Comparison of ENCODE assay signal across 8 cellular contexts in the genomic region with DNA sequence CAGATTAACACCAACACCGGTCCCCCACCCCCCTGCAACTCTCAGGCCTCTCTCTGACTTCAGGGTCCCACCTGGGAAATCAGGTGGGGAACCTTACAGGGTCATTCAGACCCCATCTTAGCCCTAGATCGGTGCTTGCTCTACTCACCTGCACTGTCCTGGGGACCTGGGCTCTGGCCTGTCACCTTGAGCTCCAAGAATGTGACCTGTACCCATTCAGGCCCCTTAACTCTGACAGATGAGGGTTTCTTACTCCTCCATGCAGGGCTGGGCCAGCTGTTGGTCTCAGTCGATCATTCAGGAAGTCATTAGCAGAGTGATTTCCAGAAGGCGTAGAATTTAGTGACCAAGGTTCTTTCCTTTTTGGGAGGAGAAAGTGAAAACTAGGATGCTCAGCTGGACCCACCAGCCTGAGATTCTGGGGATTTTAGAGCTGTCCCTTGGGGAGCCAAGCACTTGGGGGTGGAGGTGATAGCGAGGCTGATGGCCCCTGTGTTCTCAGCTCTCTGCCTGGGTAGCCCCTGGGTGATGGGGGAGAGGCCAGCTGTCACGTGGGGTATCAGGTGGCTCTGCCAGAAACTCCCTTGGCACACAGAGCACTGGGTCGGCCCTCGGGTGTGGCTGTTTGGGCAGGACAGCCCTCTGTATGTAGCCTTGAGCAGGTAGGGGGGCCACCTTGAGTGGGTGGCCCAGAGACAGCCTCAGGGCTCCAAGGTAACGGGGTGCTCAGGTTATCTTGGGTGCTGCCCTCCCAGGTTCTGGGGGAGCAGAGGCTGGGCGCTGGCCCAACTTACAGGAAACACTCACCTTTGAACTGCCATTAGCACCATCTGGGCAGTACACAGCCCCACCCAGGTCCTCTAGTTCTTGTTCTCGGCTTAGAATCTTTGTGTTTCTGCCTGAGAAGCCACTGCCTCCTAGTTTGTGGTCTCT. TPM values are rescaled to one million over a fixed set of nuclear protein-coding genes. Genes with fewer than 3 reads are reported as not detected.
A peak's percentile ranks its signal among the peaks of the same experiment; 100 is the strongest.
DNase-seq lines count a peak whose midpoint lies in the region; ATAC-seq, FAIRE-seq and TF ChIP-seq lines count a peak whose summit lies in the region.

No MANE protein-coding gene starts in this region.

- peaks cover 25 to 39% of the 10 kb centered on the region in 2 donors for H3K36me3 Mint-ChIP-seq in CD4-positive, alpha-beta memory T cell

- H3K4me1 ChIP-seq in CD4-positive, alpha-beta memory T cell (ENCODE audit: insufficient read depth, low read length) = peaks cover 89% of the 10 kb centered on the region
- peaks cover 47% of the 10 kb centered on the region for H3K4me1 ChIP-seq in OCI-LY1 (ENCODE audit: insufficient read depth, low read length, severe bottlenecking)
- peaks cover 22% of the 10 kb centered on the region for H3K4me1 ChIP-seq in GM12878 (ENCODE audit: control insufficient read depth, insufficient read depth, low read length)
- H3K4me1 ChIP-seq in lung (ENCODE audit: control insufficient read depth in 2 of 2, insufficient read depth in 2 of 2, low read length in 2 of 2) = peaks cover 5 to 25% of the 10 kb centered on the region in 2 donors
- H3K4me1 ChIP-seq in tibial artery = peaks cover 7 to 79% (median 67%) of the 10 kb centered on the region in 4 donors

- H3K27me3 Mint-ChIP-seq in CD4-positive, alpha-beta memory T cell = no peaks in the 10 kb centered on the region

- peak overlapping the region; percentile 86 for H3K27ac ChIP-seq in CD4-positive, alpha-beta memory T cell (ENCODE audit: low read depth, low read length)
- H3K27ac ChIP-seq in OCI-LY1 (ENCODE audit: low read depth, low read length, poor library complexity, severe bottlenecking) = peak overlapping the region; percentile 24
- peak overlapping the region; percentile 91 for H3K27ac ChIP-seq in GM12878 (ENCODE audit: control insufficient read depth, insufficient read depth)
- peak overlapping the region; percentile 66 to 81 for H3K27ac ChIP-seq in lung (ENCODE audit: low read depth in 1 of 2, low read length in 1 of 2)
- H3K27ac ChIP-seq in tibial artery = peak overlapping the region; percentile 89 to 90

- peak; percentile 24 to 81 (median 39) for DNase-seq in CD4-positive, alpha-beta memory T cell
- DNase-seq in GM12878 (ENCODE audit: low read depth, low spot score) = peak; percentile 41
- peak; percentile 79 for DNase-seq in lung (ENCODE audit: low spot score)
- DNase-seq in tibial artery = peak; percentile 60 to 82
- no peak for DNase-seq in SHP77 (lab: John Stamatoyannopoulos, UW)
- no peak for DNase-seq in NCI-H1694 (lab: John Stamatoyannopoulos, UW)

- TF ChIP-seq EP300 in GM12878 (IDR thresholded peaks at IDR 0.05; ENCODE audit: borderline replicate concordance in 1 of 2, control insufficient read depth in 1 of 2, low read depth in 2 of 2, low read length in 2 of 2) = no peak

- RAD21 ChIA-PET in GM12878 (lab: Charles Lee; ENCODE audit: unreplicated experiment) = interaction anchor here (0.7 to 7.9 kb wide), 8 partner anchors 10 to 143 kb away, joined by 3 to 51 read pairs (median 4); partner anchors contain the start of genes MAZ and QPRT

- no peaks in the 10 kb centered on the region for H4K20me1 ChIP-seq in OCI-LY1 (ENCODE audit: insufficient read depth, low read length)
- H4K20me1 ChIP-seq in GM12878 (ENCODE audit: control insufficient read depth, insufficient read depth) = 0 out of 2 replicates have a peak, but pooled peaks cover 3% of the 10 kb centered on the region

- no peaks in the 10 kb centered on the region for H3K9me3 ChIP-seq in CD4-positive, alpha-beta memory T cell (ENCODE audit: control insufficient read depth in 1 of 2, low read length in 2 of 2)
- H3K9me3 ChIP-seq in OCI-LY1 (ENCODE audit: low read length) (no peaks in the 10 kb centered on the region), GM12878 (replicated peaks; ENCODE audit: control insufficient read depth, insufficient read depth, low read length) (no peaks in the 10 kb centered on the region), lung (ENCODE audit: control insufficient read depth in 2 of 2, insufficient read depth in 1 of 2, low read length in 1 of 2) (no peaks in the 10 kb centered on the region), tibial artery (no peaks in the 10 kb centered on the region)

- SMC1A ChIA-PET in GM12878 (lab: Charles Lee; ENCODE audit: uncharacterized antibody, unreplicated experiment) = interaction anchor here (0.9 to 7.8 kb wide), 4 partner anchors 17 to 211 kb away, joined by 4 to 48 read pairs (median 6); no protein-coding TSS in a partner anchor

- H3K36me3 ChIP-seq in CD4-positive, alpha-beta memory T cell (ENCODE audit: insufficient read depth, low read length) = peaks cover 12% of the 10 kb centered on the region
- H3K36me3 ChIP-seq in OCI-LY1 (ENCODE audit: insufficient read depth, low read length) (peaks cover 26% of the 10 kb centered on the region), GM12878 (ENCODE audit: control insufficient read depth in 2 of 2, insufficient read depth in 2 of 2, low read length in 1 of 2) (peaks cover 0 to 2% of the 10 kb centered on the region in 2 experiments; a peak in 1 of 4 replicates), lung (ENCODE audit: control insufficient read depth in 2 of 2, insufficient read depth in 2 of 2, low read length in 2 of 2) (peaks cover 0 to 9% of the 10 kb centered on the region in 2 donors), tibial artery (peaks cover 5 to 22% (median 9%) of the 10 kb centered on the region in 3 donors)

- peak overlapping the region; percentile 97 to 99 (median 98) for H3K4me3 Mint-ChIP-seq in CD4-positive, alpha-beta memory T cell

- peak; percentile 87 for TF ChIP-seq POLR2A in GM12878 (IDR thresholded peaks at IDR 0.05; ENCODE audit: low read depth, low read length)

- no peaks in the 10 kb centered on the region for H3F3A ChIP-seq in OCI-LY1 (ENCODE audit: insufficient read depth, low read length)

- H3K27ac Mint-ChIP-seq in CD4-positive, alpha-beta memory T cell = peak overlapping the region; percentile 91 to 97 (median 96)

- H3K4me2 ChIP-seq in OCI-LY1 (ENCODE audit: low read length) = peak overlapping the region; percentile 71
- peak overlapping the region; percentile 96 for H3K4me2 ChIP-seq in GM12878 (ENCODE audit: control insufficient read depth, insufficient read depth)

- CTCF ChIA-PET in CD4-positive, alpha-beta memory T cell (lab: Charles Lee; ENCODE audit: partially characterized antibody) = interaction anchor here (1.0 to 8.2 kb wide), 10 partner anchors 13 to 130 kb away, joined by 3 to 129 read pairs (median 4); no protein-coding TSS in a partner anchor
- CTCF ChIA-PET in GM12878 (lab: Yijun Ruan, JAX) = interaction anchor here (0.8 to 8.3 kb wide), 9 partner anchors 9 to 194 kb away, joined by 4 to 99 read pairs (median 4); partner anchors contain the start of genes KIF22 and TMEM219

- no peak for TF ChIP-seq RAD21 in GM12878 (IDR thresholded peaks at IDR 0.05; ENCODE audit: insufficient read depth, low read depth, low read length)

- H2AFZ ChIP-seq in OCI-LY1 (ENCODE audit: low read length) = no peak overlapping the region
- H2AFZ ChIP-seq in GM12878 (ENCODE audit: control insufficient read depth, low read depth, low read length) = peak overlapping the region; percentile 18; the same call in 1 of the 2 replicates

- H3K4me1 Mint-ChIP-seq in CD4-positive, alpha-beta memory T cell = peaks cover 30 to 88% (median 63%) of the 10 kb centered on the region in 4 donors

- TF ChIP-seq CTCF in OCI-LY1 (IDR thresholded peaks at IDR 0.05; ENCODE audit: low read length) = no peak
- no peak for TF ChIP-seq CTCF in GM12878 (IDR thresholded peaks at IDR 0.05 in 2 of 3, conservative IDR thresholded peaks at IDR 0.05 in 1 of 3; ENCODE audit: control insufficient read depth in 2 of 3, extremely low read depth in 1 of 3, insufficient read depth in 1 of 3, low read depth in 3 of 3, low read length in 3 of 3)
- TF ChIP-seq CTCF in lung (IDR thresholded peaks at IDR 0.05; ENCODE audit: control extremely low read depth, extremely low read depth) = no peak
- TF ChIP-seq CTCF in tibial artery (IDR thresholded peaks at IDR 0.05) = no peak

- no peak for FAIRE-seq in GM12878 (lab: Jason Lieb, UNC)

- WGBS in GM12878 (ENCODE audit: insufficient coverage, insufficient replicate concordance, low lambda C conversion rate, missing lambda C conversion rate) = 0% methylated on average over 11 of the region's 11 CpGs
- 18 to 39% methylated on average over 11 of the region's 11 CpGs for WGBS in lung, 2 donors

- no peaks in the 10 kb centered on the region for H3K79me2 ChIP-seq in OCI-LY1 (ENCODE audit: insufficient read depth, low read length)
- H3K79me2 ChIP-seq in GM12878 (ENCODE audit: control insufficient read depth, insufficient read depth, low read length) = peaks cover 64% of the 10 kb centered on the region

- H3K9ac ChIP-seq in OCI-LY1 (ENCODE audit: low read length) = peak overlapping the region; percentile 50; the same call in 1 of the 2 replicates
- H3K9ac ChIP-seq in GM12878 (ENCODE audit: control insufficient read depth, insufficient read depth, low read length) = peak overlapping the region; percentile 91

- POLR2A ChIA-PET in CD4-positive, alpha-beta memory T cell (lab: Charles Lee; ENCODE audit: partially characterized antibody) = interaction anchor here (0.6 to 24.0 kb wide), 17 partner anchors 10 to 122 kb away, joined by 3 to 522 read pairs (median 4); partner anchors contain the start of genes C16orf54, CDIPT, KIF22 and MAZ
- POLR2A ChIA-PET in GM12878 (lab: Charles Lee) = interaction anchor here (0.6 to 5.5 kb wide), 12 partner anchors 9 to 245 kb away, joined by 3 to 40 read pairs (median 5); partner anchors contain the start of genes ALDOA, C16orf54, CDIPT and KIF22

- intact Hi-C loops in CD4-positive, alpha-beta memory T cell (cut with micrococcal nuclease) = loop anchor here (1.0 kb wide), 1 partner anchor 27 kb away; no protein-coding TSS in a partner anchor
- intact Hi-C loops in GM12878 (cut with micrococcal nuclease; ENCODE audit: unreplicated experiment) = loop anchor here (5.0 kb wide), 1 partner anchor 41 kb away; the partner anchor contains the start of gene CDIPT
- intact Hi-C loops in tibial artery (cut with DNase I; ENCODE audit: low total_unique reads) = no loop called here

- H3K4me3 ChIP-seq in CD4-positive, alpha-beta memory T cell (ENCODE audit: low read length in 2 of 2) = peak overlapping the region; percentile 92 to 99
- peak overlapping the region; percentile 58 for H3K4me3 ChIP-seq in OCI-LY1 (ENCODE audit: low read depth, low read length, poor library complexity, severe bottlenecking)
- H3K4me3 ChIP-seq in GM12878 = peak overlapping the region; percentile 94
- peak overlapping the region; percentile 80 for H3K4me3 ChIP-seq in lung
- peak overlapping the region; percentile 59 to 72 for H3K4me3 ChIP-seq in tibial artery

- TSS peak; percentile 85 for BruUV-seq in GM12878 (replicated peaks; lab: Mats Ljungman, UMichigan)

- no peaks in the 10 kb centered on the region for H3K27me3 ChIP-seq in CD4-positive, alpha-beta memory T cell (ENCODE audit: insufficient read depth, low read length)
- no peaks in the 10 kb centered on the region for H3K27me3 ChIP-seq in OCI-LY1 (ENCODE audit: insufficient read depth, low read length)
- no peaks in the 10 kb centered on the region for H3K27me3 ChIP-seq in GM12878 (replicated peaks in 1 of 2; ENCODE audit: control insufficient read depth in 2 of 2, insufficient read depth in 2 of 2, low read length in 1 of 2)
- no peaks in the 10 kb centered on the region for H3K27me3 ChIP-seq in lung (ENCODE audit: control insufficient read depth, insufficient read depth)
- no peaks in the 10 kb centered on the region for H3K27me3 ChIP-seq in tibial artery

- no peaks in the 10 kb centered on the region for H3K9me2 ChIP-seq in OCI-LY1 (ENCODE audit: low read depth, low read length)

- peak; percentile 45 for ATAC-seq in GM21447 (IDR thresholded peaks at IDR 0.05; ENCODE audit: unreplicated experiment)
- peak; percentile 80 for ATAC-seq in GM12878
- peak; percentile 31 for ATAC-seq in lung (ENCODE audit: insufficient read depth, low FRiP score)

- no peaks in the 10 kb centered on the region for H3K9me3 Mint-ChIP-seq in CD4-positive, alpha-beta memory T cell

- in situ Hi-C loops in GM12878 (cut with MboI) = no loop called here

RNA-seq across cellular contexts. Expression of gene MVP, which starts 0.7 kb away (rescaled TPM):
- total RNA-seq in CD4-positive, alpha-beta memory T cell = 100 to 1,000 TPM; 145 to 146 TPM
- polyA plus RNA-seq in CD4-positive, alpha-beta memory T cell = 100 to 1,000 TPM; 172 to 187 TPM
- total RNA-seq in GM12878 (2013; cell fraction: nucleolus; rRNA removed) = 84.4 and 84.6 TPM in 2 replicates
- total RNA-seq in GM12878 (2014; rRNA removed) (60.2 and 67.9 TPM in 2 replicates), GM12878 (2014; rRNA removed; fragmentation: Illumina TruSeq; extraction: Trizol) (28.1 and 28.9 TPM in 2 replicates), GM12878 (2021) (62.5 and 62.7 TPM in 2 replicates), lung (100 to 1,000 TPM; 150 to 322 TPM)
- 32.9 TPM for polyA plus RNA-seq in GM12878 (2011; ENCODE audit: low read depth)
- polyA plus RNA-seq in GM12878 (2011; rRNA removed) (26.8 and 74.2 TPM in 2 replicates), GM12878 (2014; fragmentation: Illumina TruSeq; extraction: Trizol) (18.5 and 37.3 TPM in 2 replicates), GM12878 (2014; fragmentation: Nextera tagmentation; extraction: Ambion mirVana) (1 to 10 TPM in 1 of 2 experiments, under 1 TPM in 1; 0.98 to 1.2 TPM), GM12878 (2014; rRNA removed) (46.7 and 56.9 TPM in 2 replicates), GM12878 (2016; fragmentation: Nextera tagmentation; extraction: Ambion mirVana) (10 to 100 TPM; 63.5 to 64.6 TPM), lung (100 to 1,000 TPM; 239 to 267 TPM)
- polyA plus RNA-seq in GM12878 (2011; cell fraction: cytosol; rRNA removed) = 59.9 and 79.0 TPM in 2 replicates
- 152 and 155 TPM in 2 replicates for polyA plus RNA-seq in GM12878 (2011; cell fraction: nucleus; rRNA removed)
- 54.3 and 57.3 TPM in 2 replicates for polyA plus RNA-seq in GM12878 (2012)
- 183 and 191 TPM in 2 replicates for polyA minus RNA-seq in GM12878 (2011; rRNA and poly(A)+ RNA removed)
- 59.3 and 71.4 TPM in 2 replicates for polyA minus RNA-seq in GM12878 (2011; cell fraction: cytosol; rRNA and poly(A)+ RNA removed)
- polyA minus RNA-seq in GM12878 (2011; cell fraction: nucleus; rRNA and poly(A)+ RNA removed) = 47.4 and 71.8 TPM in 2 replicates

RNA-seq across cellular contexts. Expression of gene PAGR1, which starts 5.0 kb away (rescaled TPM):
- 10 to 100 TPM; 43.7 to 44.9 TPM for total RNA-seq in CD4-positive, alpha-beta memory T cell
- 10 to 100 TPM; 46.0 to 51.1 TPM for polyA plus RNA-seq in CD4-positive, alpha-beta memory T cell
- 18.3 and 23.4 TPM in 2 replicates for total RNA-seq in GM12878 (2013; cell fraction: nucleolus; rRNA removed)
- total RNA-seq in GM12878 (2014; rRNA removed) (31.5 and 33.4 TPM in 2 replicates), GM12878 (2014; rRNA removed; fragmentation: Illumina TruSeq; extraction: Trizol) (15.0 and 19.6 TPM in 2 replicates), GM12878 (2021) (26.5 and 27.2 TPM in 2 replicates), lung (10 to 100 TPM; 18.4 to 23.1 TPM)
- polyA plus RNA-seq in GM12878 (2011; ENCODE audit: low read depth) = 8.9 TPM
- polyA plus RNA-seq in GM12878 (2011; rRNA removed) (14.9 and 16.0 TPM in 2 replicates), GM12878 (2014; fragmentation: Illumina TruSeq; extraction: Trizol) (4.4 and 11.5 TPM in 2 replicates), GM12878 (2014; fragmentation: Nextera tagmentation; extraction: Ambion mirVana) (1 to 10 TPM; 1.1 to 5.5 TPM), GM12878 (2014; rRNA removed) (29.6 and 34.5 TPM in 2 replicates), GM12878 (2016; fragmentation: Nextera tagmentation; extraction: Ambion mirVana) (10 to 100 TPM; 44.6 to 57.7 TPM), lung (10 to 100 TPM; 29.8 to 43.2 TPM)
- 20.7 and 21.3 TPM in 2 replicates for polyA plus RNA-seq in GM12878 (2011; cell fraction: cytosol; rRNA removed)
- 10.5 and 13.7 TPM in 2 replicates for polyA plus RNA-seq in GM12878 (2011; cell fraction: nucleus; rRNA removed)
- 19.7 and 20.0 TPM in 2 replicates for polyA plus RNA-seq in GM12878 (2012)
- polyA minus RNA-seq in GM12878 (2011; rRNA and poly(A)+ RNA removed) = 2.5 and 5.9 TPM in 2 replicates
- 5.0 and 8.2 TPM in 2 replicates for polyA minus RNA-seq in GM12878 (2011; cell fraction: cytosol; rRNA and poly(A)+ RNA removed)
- polyA minus RNA-seq in GM12878 (2011; cell fraction: nucleus; rRNA and poly(A)+ RNA removed) = 6.3 and 9.0 TPM in 2 replicates

RNA-seq across cellular contexts. Expression of gene PRRT2, which starts 9.0 kb away (rescaled TPM):
- 1 to 10 TPM; 6.3 to 6.9 TPM for total RNA-seq in CD4-positive, alpha-beta memory T cell
- polyA plus RNA-seq in CD4-positive, alpha-beta memory T cell = under 1 TPM; 0.20 to 0.37 TPM
- total RNA-seq in GM12878 (2013; cell fraction: nucleolus; rRNA removed) = 3.0 and 3.8 TPM in 2 replicates
- total RNA-seq in GM12878 (2014; rRNA removed) (not detected in 2 replicates), GM12878 (2014; rRNA removed; fragmentation: Illumina TruSeq; extraction: Trizol) (0.09 TPM in 1 of 2 replicates, not detected in the other), GM12878 (2021) (0.35 and 0.49 TPM in 2 replicates), lung (1 to 10 TPM; 1.2 to 6.5 TPM)
- polyA plus RNA-seq in GM12878 (2011; ENCODE audit: low read depth) = 0.13 TPM
- polyA plus RNA-seq in GM12878 (2011; rRNA removed) (0.10 and 0.12 TPM in 2 replicates), GM12878 (2014; fragmentation: Illumina TruSeq; extraction: Trizol) (0.16 TPM in 1 of 2 replicates, not detected in the other), GM12878 (2014; fragmentation: Nextera tagmentation; extraction: Ambion mirVana) (not detected), GM12878 (2014; rRNA removed) (0.12 and 0.22 TPM in 2 replicates), GM12878 (2016; fragmentation: Nextera tagmentation; extraction: Ambion mirVana) (under 1 TPM; 0.08 to 0.11 TPM), lung (1 to 10 TPM in 1 of 2 donors, under 1 TPM in 1; 0.49 to 1.8 TPM)
- 0.12 and 0.13 TPM in 2 replicates for polyA plus RNA-seq in GM12878 (2011; cell fraction: cytosol; rRNA removed)
- 3.2 and 3.5 TPM in 2 replicates for polyA plus RNA-seq in GM12878 (2011; cell fraction: nucleus; rRNA removed)
- 0.63 and 0.68 TPM in 2 replicates for polyA plus RNA-seq in GM12878 (2012)
- 0.07 and 0.46 TPM in 2 replicates for polyA minus RNA-seq in GM12878 (2011; rRNA and poly(A)+ RNA removed)
- not detected in 2 replicates for polyA minus RNA-seq in GM12878 (2011; cell fraction: cytosol; rRNA and poly(A)+ RNA removed)
- polyA minus RNA-seq in GM12878 (2011; cell fraction: nucleus; rRNA and poly(A)+ RNA removed) = 0.48 and 1.1 TPM in 2 replicates

RNA-seq across cellular contexts. Expression of gene MAZ, which starts 14.7 kb away (rescaled TPM):
- total RNA-seq in CD4-positive, alpha-beta memory T cell = 100 to 1,000 TPM; 258 to 264 TPM
- polyA plus RNA-seq in CD4-positive, alpha-beta memory T cell = 10 to 100 TPM; 40.3 to 69.1 TPM
- total RNA-seq in GM12878 (2013; cell fraction: nucleolus; rRNA removed) = 33.0 and 41.7 TPM in 2 replicates
- total RNA-seq in GM12878 (2014; rRNA removed) (184 and 202 TPM in 2 replicates), GM12878 (2014; rRNA removed; fragmentation: Illumina TruSeq; extraction: Trizol) (142 and 158 TPM in 2 replicates), GM12878 (2021) (305 and 309 TPM in 2 replicates), lung (100 to 1,000 TPM in 1 of 2 donors, 10 to 100 TPM in 1; 94.9 to 159 TPM)
- 63.0 TPM for polyA plus RNA-seq in GM12878 (2011; ENCODE audit: low read depth)
- polyA plus RNA-seq in GM12878 (2011; rRNA removed) (57.5 and 100 TPM in 2 replicates), GM12878 (2014; fragmentation: Illumina TruSeq; extraction: Trizol) (105 and 184 TPM in 2 replicates), GM12878 (2014; fragmentation: Nextera tagmentation; extraction: Ambion mirVana) (10 to 100 TPM; 23.9 to 31.4 TPM), GM12878 (2014; rRNA removed) (132 and 171 TPM in 2 replicates), GM12878 (2016; fragmentation: Nextera tagmentation; extraction: Ambion mirVana) (10 to 100 TPM; 45.1 to 48.9 TPM), lung (100 to 1,000 TPM; 112 to 170 TPM)
- 148 and 190 TPM in 2 replicates for polyA plus RNA-seq in GM12878 (2011; cell fraction: cytosol; rRNA removed)
- 285 and 333 TPM in 2 replicates for polyA plus RNA-seq in GM12878 (2011; cell fraction: nucleus; rRNA removed)
- 205 and 242 TPM in 2 replicates for polyA plus RNA-seq in GM12878 (2012)
- polyA minus RNA-seq in GM12878 (2011; rRNA and poly(A)+ RNA removed) = 250 and 328 TPM in 2 replicates
- 158 and 164 TPM in 2 replicates for polyA minus RNA-seq in GM12878 (2011; cell fraction: cytosol; rRNA and poly(A)+ RNA removed)
- polyA minus RNA-seq in GM12878 (2011; cell fraction: nucleus; rRNA and poly(A)+ RNA removed) = 42.4 and 67.7 TPM in 2 replicates

RNA-seq across cellular contexts. Expression of gene KIF22, which starts 30.4 kb away (rescaled TPM):
- 10 to 100 TPM; 89.4 to 98.6 TPM for total RNA-seq in CD4-positive, alpha-beta memory T cell
- polyA plus RNA-seq in CD4-positive, alpha-beta memory T cell = 10 to 100 TPM; 35.7 to 54.2 TPM
- 88.5 and 96.1 TPM in 2 replicates for total RNA-seq in GM12878 (2013; cell fraction: nucleolus; rRNA removed)
- total RNA-seq in GM12878 (2014; rRNA removed) = 137 and 143 TPM in 2 replicates
- total RNA-seq in GM12878 (2014; rRNA removed; fragmentation: Illumina TruSeq; extraction: Trizol) = 92.6 and 94.3 TPM in 2 replicates
- total RNA-seq in GM12878 (2021) = 127 TPM in 2 replicates
- 35.8 TPM for polyA plus RNA-seq in GM12878 (2011; ENCODE audit: low read depth)
- 122 and 158 TPM in 2 replicates for polyA plus RNA-seq in GM12878 (2011; rRNA removed)
- 173 and 186 TPM in 2 replicates for polyA plus RNA-seq in GM12878 (2011; cell fraction: cytosol; rRNA removed)
- polyA plus RNA-seq in GM12878 (2011; cell fraction: nucleus; rRNA removed) = 349 and 382 TPM in 2 replicates
- 59.1 and 59.2 TPM in 2 replicates for polyA plus RNA-seq in GM12878 (2012)
- polyA plus RNA-seq in GM12878 (2014; fragmentation: Illumina TruSeq; extraction: Trizol) = 115 and 116 TPM in 2 replicates
- polyA plus RNA-seq in GM12878 (2014; fragmentation: Nextera tagmentation; extraction: Ambion mirVana) = 10 to 100 TPM in 1 of 2 experiments, 1 to 10 TPM in 1; 7.6 to 16.9 TPM
- 142 and 143 TPM in 2 replicates for polyA plus RNA-seq in GM12878 (2014; rRNA removed)
- 100 to 1,000 TPM; 156 TPM for polyA plus RNA-seq in GM12878 (2016; fragmentation: Nextera tagmentation; extraction: Ambion mirVana)
- polyA minus RNA-seq in GM12878 (2011; rRNA and poly(A)+ RNA removed) = 174 and 238 TPM in 2 replicates
- 71.2 and 87.7 TPM in 2 replicates for polyA minus RNA-seq in GM12878 (2011; cell fraction: cytosol; rRNA and poly(A)+ RNA removed)
- 141 and 193 TPM in 2 replicates for polyA minus RNA-seq in GM12878 (2011; cell fraction: nucleus; rRNA and poly(A)+ RNA removed)
- total RNA-seq in lung = 10 to 100 TPM; 24.3 to 27.6 TPM
- 10 to 100 TPM; 22.1 to 84.9 TPM for polyA plus RNA-seq in lung

Comparison
In these comparisons a context has a peak if more than half of its experiments do, and no peak if none do; other contexts are left out.
1. DNase-seq: peak in CD4-positive, alpha-beta memory T cell (5 of 5), GM12878 (single experiment), lung (single experiment) and tibial artery (2 of 2); none in SHP77 (0 of 2) and NCI-H1694 (single experiment).
2. H3K27ac ChIP-seq: peak in every context shown above with its lines; median percentile 91 in GM12878; 90 in tibial artery; 86 in CD4-positive, alpha-beta memory T cell; 74 in lung; 24 in OCI-LY1.
3. Peak in every context shown above with its lines, with median percentiles within 50 percentile points of each other: H3K4me3 ChIP-seq and ATAC-seq.